In the genomic region with DNA sequence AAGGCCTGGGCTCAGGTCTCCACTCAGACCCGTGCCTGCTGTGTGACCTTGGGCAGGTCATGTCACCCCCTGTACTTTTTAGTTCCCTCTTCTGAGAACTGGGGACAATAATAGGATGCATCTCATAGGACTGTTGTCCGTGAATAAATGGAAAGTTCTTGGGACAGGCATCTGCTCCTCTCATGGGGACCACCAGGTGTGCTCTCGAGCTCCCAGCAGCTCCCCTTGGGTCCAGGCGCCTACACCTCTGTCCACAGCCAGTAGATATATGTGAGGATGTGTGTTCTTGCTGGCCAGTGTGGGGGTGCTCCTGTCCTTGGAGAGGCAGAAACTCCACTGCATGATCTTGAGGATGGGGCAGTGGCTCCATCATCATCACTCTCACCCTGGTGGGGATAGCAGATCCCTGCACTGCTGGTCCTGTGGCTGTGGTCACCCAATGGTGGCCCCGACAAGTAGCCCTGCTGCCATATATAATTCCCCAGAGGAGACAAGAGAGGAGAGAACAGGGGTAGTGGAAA, we compare ENCODE assay signal across 1 cellular context.
TF ChIP-seq lines count a peak whose summit lies in the region.

No MANE protein-coding gene starts in this region.

TF ChIP-seq in GM23338, 12 proteins besides CTCF, POLR2A, EP300 and RAD21 (continued from another document):
- no peak for TF ChIP-seq ZNF462 (CRISPR knock-in tag; IDR thresholded peaks at IDR 0.05)
- no peak for TF ChIP-seq NANOG (IDR thresholded peaks at IDR 0.05; ENCODE audit: borderline replicate concordance)
- TF ChIP-seq, protein P1, sequence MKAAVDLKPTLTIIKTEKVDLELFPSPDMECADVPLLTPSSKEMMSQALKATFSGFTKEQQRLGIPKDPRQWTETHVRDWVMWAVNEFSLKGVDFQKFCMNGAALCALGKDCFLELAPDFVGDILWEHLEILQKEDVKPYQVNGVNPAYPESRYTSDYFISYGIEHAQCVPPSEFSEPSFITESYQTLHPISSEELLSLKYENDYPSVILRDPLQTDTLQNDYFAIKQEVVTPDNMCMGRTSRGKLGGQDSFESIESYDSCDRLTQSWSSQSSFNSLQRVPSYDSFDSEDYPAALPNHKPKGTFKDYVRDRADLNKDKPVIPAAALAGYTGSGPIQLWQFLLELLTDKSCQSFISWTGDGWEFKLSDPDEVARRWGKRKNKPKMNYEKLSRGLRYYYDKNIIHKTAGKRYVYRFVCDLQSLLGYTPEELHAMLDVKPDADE (IDR thresholded peaks at IDR 0.05): no peak
- no peak for TF ChIP-seq ZNF114 (CRISPR knock-in tag; IDR thresholded peaks at IDR 0.05)
